ENCODE assay signal across 8 cellular contexts in the genomic region with DNA sequence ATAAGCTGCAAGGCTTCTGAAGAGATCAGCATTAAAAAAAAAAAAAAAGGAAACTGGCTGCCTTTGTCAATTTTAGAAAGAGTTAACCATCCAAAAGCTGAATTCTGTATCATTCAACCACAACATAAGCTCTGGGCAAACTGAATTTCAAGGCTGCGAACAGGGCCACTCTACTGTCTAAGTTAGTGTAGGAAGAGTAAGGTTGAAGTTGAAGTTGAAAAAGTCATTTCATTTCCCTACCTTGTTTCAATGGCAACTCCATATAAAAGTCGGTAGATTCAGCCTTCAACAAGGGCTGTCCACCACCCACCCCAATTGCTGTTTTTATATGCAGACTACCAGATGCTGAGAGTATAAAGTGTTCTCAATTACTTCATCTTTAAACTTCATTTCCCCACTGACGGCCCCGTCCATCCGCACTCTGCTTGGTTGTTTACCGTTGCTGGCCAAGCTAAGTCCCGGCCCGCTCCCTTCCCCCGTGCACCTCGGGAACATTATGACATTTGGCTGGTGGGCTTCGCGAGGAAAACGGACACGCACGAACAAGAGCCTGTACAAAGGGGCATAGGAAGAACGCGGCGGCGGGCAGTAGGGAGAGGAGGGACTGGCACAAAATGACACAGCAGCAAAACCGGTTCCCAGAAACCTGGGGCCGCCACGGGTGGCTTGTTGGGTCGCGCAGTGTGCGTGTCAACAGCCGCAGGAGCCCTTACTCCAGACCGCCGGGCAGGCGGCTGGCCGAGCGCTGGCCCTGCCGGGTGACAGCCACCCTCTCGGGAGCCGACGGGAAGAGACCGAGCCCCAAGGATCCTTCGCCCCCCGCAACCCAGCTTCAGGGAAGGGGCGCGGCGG. TPM values are rescaled to one million over a fixed set of nuclear protein-coding genes. Genes with fewer than 3 reads are reported as not detected.
DNase-seq lines count a peak whose midpoint lies in the region; ATAC-seq and TF ChIP-seq lines count a peak whose summit lies in the region.

No MANE protein-coding gene starts in this region.

- H2AFZ ChIP-seq in OCI-LY7 (ENCODE audit: low read length), result no peak overlapping the region; the same call in 1 of the 2 replicates
- H2AFZ ChIP-seq in hepatocyte, result peak overlapping the region; percentile 70

- DNase-seq in activated gamma-delta T cell treated with Interleukin-2 at 50 U/mL for 16 hours (peak; percentile 10), activated gamma-delta T cell (lab: John Stamatoyannopoulos, UW) (no peak), OCI-LY7 (ENCODE audit: low spot score) (peak; percentile 45), amygdala (lab: John Stamatoyannopoulos, UW) (peak in 38 of 56 donors; percentile 5 to 74 (median 34)), hepatocyte (ENCODE audit: low spot score) (peak; percentile 62), psoas muscle (peak; percentile 38 to 68), NCI-H2107 treated with DMSO at 0.1 percent for 48 hours (lab: John Stamatoyannopoulos, UW; ENCODE audit: unreplicated experiment) (no peak)

- H3K36me3 ChIP-seq in OCI-LY7 (ENCODE audit: insufficient read depth, low read length) (peaks cover 4% of the 10 kb centered on the region; the same call in 1 of the 2 replicates), hepatocyte (replicated peaks; ENCODE audit: insufficient read depth, low read depth) (no peaks in the 10 kb centered on the region), psoas muscle (ENCODE audit: insufficient read depth in 1 of 2, low read depth in 1 of 2) (no peaks in the 10 kb centered on the region)

- H3K9me3 ChIP-seq in OCI-LY7 (ENCODE audit: low read length) (no peaks in the 10 kb centered on the region), hepatocyte (ENCODE audit: low read depth) (no peaks in the 10 kb centered on the region), psoas muscle (no peaks in the 10 kb centered on the region)

- intact Hi-C loops in OCI-LY7 (cut with micrococcal nuclease; ENCODE audit: unreplicated experiment), result loop anchor here (1.0 to 5.0 kb wide), 5 partner anchors 43 to 640 kb away; partner anchors contain the start of genes HNRNPD and SEC31A
- intact Hi-C loops in psoas muscle (cut with DNase I), result loop anchor here (2.0 to 10.0 kb wide), 4 partner anchors 23 to 637 kb away; partner anchors contain the start of genes COPS4 (in 1 of the 2), HNRNPD (in 1 of the 2), SEC31A (in 1 of the 2) and THAP9 (in 1 of the 2)

- H3K4me3 ChIP-seq in OCI-LY7 (ENCODE audit: low read depth, low read length, poor library complexity, severe bottlenecking) (peak overlapping the region; percentile 97), hepatocyte (peak overlapping the region; percentile 23), psoas muscle (peak overlapping the region; percentile 87)

- H3K27ac ChIP-seq in OCI-LY7 (ENCODE audit: low read depth, low read length, poor library complexity, severe bottlenecking), result peak overlapping the region; percentile 92
- H3K27ac ChIP-seq in hepatocyte, result peak overlapping the region; percentile 98
- peak overlapping the region; percentile 83 for H3K27ac ChIP-seq in psoas muscle

- 3% methylated on average over 41 of the region's 41 CpGs for WGBS in hepatocyte (ENCODE audit: low lambda C conversion rate, missing lambda C conversion rate)
- WGBS in psoas muscle, 3 donors, result 1% methylated on average over 30 to 41 of the region's 41 CpGs

- BruUV-seq in OCI-LY7 (replicated peaks; lab: Mats Ljungman, UMichigan), result TSS peak; percentile 48

- H3K4me2 ChIP-seq in OCI-LY7 (ENCODE audit: low read length), result peak overlapping the region; percentile 96
- H3K4me2 ChIP-seq in hepatocyte, result peak overlapping the region; percentile 93

- peaks cover 29% of the 10 kb centered on the region for H3K4me1 ChIP-seq in OCI-LY7 (ENCODE audit: insufficient read depth, low read length, poor library complexity, severe bottlenecking)
- peaks cover 11% of the 10 kb centered on the region for H3K4me1 ChIP-seq in hepatocyte (ENCODE audit: insufficient read depth)
- H3K4me1 ChIP-seq in psoas muscle, result peaks cover 22% of the 10 kb centered on the region

- POLR2A ChIA-PET in OCI-LY7 (lab: Charles Lee), result interaction anchor here (0.6 to 4.3 kb wide), 30 partner anchors 8 to 356 kb away, joined by 3 to 52 read pairs (median 4); partner anchors contain the start of genes COPS4, COQ2, SEC31A and THAP9

- peaks cover 7% of the 10 kb centered on the region; the same call in 1 of the 2 replicates for H4K20me1 ChIP-seq in OCI-LY7 (ENCODE audit: insufficient read depth, low read length)
- no peaks in the 10 kb centered on the region for H4K20me1 ChIP-seq in hepatocyte (ENCODE audit: insufficient read depth, poor library complexity, severe bottlenecking)

- CTCF ChIA-PET in OCI-LY7 (lab: Charles Lee; ENCODE audit: unreplicated experiment), result interaction anchor here (1.0 to 1.3 kb wide), 4 partner anchors 19 to 113 kb away, joined by 3 to 5 read pairs (median 4); partner anchors contain the start of gene COPS4

- no peaks in the 10 kb centered on the region for H3K9me2 ChIP-seq in OCI-LY7 (ENCODE audit: insufficient read depth, low read length)
- H3K9me2 ChIP-seq in hepatocyte (replicated peaks; ENCODE audit: insufficient read depth), result no peaks in the 10 kb centered on the region

- no peaks in the 10 kb centered on the region for H3K27me3 ChIP-seq in hepatocyte
- no peaks in the 10 kb centered on the region for H3K27me3 ChIP-seq in psoas muscle (ENCODE audit: insufficient read depth in 3 of 3, low read length in 2 of 3)

- ATAC-seq in HG02870 (IDR thresholded peaks at IDR 0.05; ENCODE audit: unreplicated experiment) (peak; percentile 14), psoas muscle (peak in 3 of 4 donors; percentile 2 to 20 (median 2))

- H3K79me2 ChIP-seq in OCI-LY7 (ENCODE audit: insufficient read depth, low read depth, low read length) (peaks cover 53% of the 10 kb centered on the region), hepatocyte (peaks cover 31% of the 10 kb centered on the region)

- TF ChIP-seq CTCF in OCI-LY7 (conservative IDR thresholded peaks at IDR 0.05; ENCODE audit: low read length) (no peak), hepatocyte (IDR thresholded peaks at IDR 0.05; ENCODE audit: poor library complexity) (no peak), psoas muscle (IDR thresholded peaks at IDR 0.05) (no peak)

RNA-seq across cellular contexts. Expression of gene LIN54, which starts 1.4 kb away (rescaled TPM):
- total RNA-seq in OCI-LY7 (2014; rRNA removed; shearing (Covaris generic)), result 48.3 and 48.9 TPM in 2 replicates
- 47.6 and 59.1 TPM in 2 replicates for total RNA-seq in OCI-LY7 (2022)
- 14.1 and 19.8 TPM in 2 replicates for total RNA-seq in hepatocyte
- polyA plus RNA-seq in hepatocyte, result 2.7 and 5.4 TPM in 2 replicates
- total RNA-seq in psoas muscle, result 10 to 100 TPM in 2 of 4 donors, 1 to 10 TPM in 2; 6.3 to 13.6 (median 9.6) TPM
- polyA plus RNA-seq in psoas muscle, result 10 to 100 TPM in 1 of 3 donors, 1 to 10 TPM in 2; 4.9 to 14.7 (median 5.0) TPM

RNA-seq across cellular contexts. Expression of gene COPS4, which starts 23.0 kb away (rescaled TPM):
- total RNA-seq in OCI-LY7 (2014; rRNA removed; shearing (Covaris generic)), result 38.9 and 44.2 TPM in 2 replicates
- total RNA-seq in OCI-LY7 (2022) (35.5 and 38.5 TPM in 2 replicates), hepatocyte (56.7 and 59.8 TPM in 2 replicates), psoas muscle (10 to 100 TPM; 51.2 to 71.7 (median 65.8) TPM)
- polyA plus RNA-seq in hepatocyte (45.2 and 45.4 TPM in 2 replicates), psoas muscle (10 to 100 TPM; 32.5 to 89.8 (median 42.6) TPM)

Comparison
In these comparisons a context has a peak if more than half of its experiments do, and no peak if none do; other contexts are left out.
1. DNase-seq: peak in activated gamma-delta T cell treated with Interleukin-2 at 50 U/mL for 16 hours (single experiment), OCI-LY7 (single experiment), amygdala (38 of 56), hepatocyte (single experiment) and psoas muscle (2 of 2); none in activated gamma-delta T cell (single experiment) and NCI-H2107 treated with DMSO at 0.1 percent for 48 hours (single experiment).
2. H3K4me3 ChIP-seq: peak in every context shown above with its lines; median percentile 97 in OCI-LY7; 87 in psoas muscle; 23 in hepatocyte.
3. Peak in every context shown above with its lines, with median percentiles within 50 percentile points of each other: H3K27ac ChIP-seq.